ENCODE assay signal across 8 cellular contexts in genomic region chr1:38859561-38860463, GRCh38. TPM values are rescaled to one million over a fixed set of nuclear protein-coding genes. Genes with fewer than 3 reads are reported as not detected.
DNase-seq lines count a peak whose midpoint lies in the region; ATAC-seq and TF ChIP-seq lines count a peak whose summit lies in the region.

A gene with protein sequence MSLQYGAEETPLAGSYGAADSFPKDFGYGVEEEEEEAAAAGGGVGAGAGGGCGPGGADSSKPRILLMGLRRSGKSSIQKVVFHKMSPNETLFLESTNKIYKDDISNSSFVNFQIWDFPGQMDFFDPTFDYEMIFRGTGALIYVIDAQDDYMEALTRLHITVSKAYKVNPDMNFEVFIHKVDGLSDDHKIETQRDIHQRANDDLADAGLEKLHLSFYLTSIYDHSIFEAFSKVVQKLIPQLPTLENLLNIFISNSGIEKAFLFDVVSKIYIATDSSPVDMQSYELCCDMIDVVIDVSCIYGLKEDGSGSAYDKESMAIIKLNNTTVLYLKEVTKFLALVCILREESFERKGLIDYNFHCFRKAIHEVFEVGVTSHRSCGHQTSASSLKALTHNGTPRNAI (minus strand): TSS chr1:38859772. CDS start chr1:38859646, 126 bp downstream.

- TF ChIP-seq CTCF in GM20000 (IDR thresholded peaks at IDR 0.05; ENCODE audit: extremely low read depth, missing control alignments) (no peak), lung (IDR thresholded peaks at IDR 0.05; ENCODE audit: control extremely low read depth, extremely low read depth) (no peak)

- DNase-seq in COLO668 (lab: John Stamatoyannopoulos, UW; ENCODE audit: unreplicated experiment), result peak; percentile 100
- peak; percentile 99 for DNase-seq in GM20000 (ENCODE audit: low spot score)
- peak; percentile 95 for DNase-seq in HT-29 (ENCODE audit: low spot score)
- DNase-seq in NK-92 treated with Interleukin-12 subunit alpha and Interleukin-12 subunit beta, amount 100 ng/mL, for 24 hours (lab: John Stamatoyannopoulos, UW), result peak; percentile 99
- peak; percentile 98 for DNase-seq in activated CD8-positive, alpha-beta memory T cell treated with anti-CD3 and anti-CD28 coated beads for 24 hours
- peak; percentile 99 for DNase-seq in effector CD4-positive, alpha-beta T cell
- DNase-seq in lung (ENCODE audit: low spot score), result peak; percentile 100
- DNase-seq in stimulated activated CD4-positive, alpha-beta T cell treated with anti-CD3 and anti-CD28 coated beads, TNF-alpha, amount 100 ng/mL, for 24 hours (ENCODE audit: low read depth in 3 of 3), result peak; percentile 93 to 99 (median 94)

- no peaks in the 10 kb centered on the region for H3K9me3 ChIP-seq in lung (ENCODE audit: control insufficient read depth in 2 of 2, insufficient read depth in 1 of 2, low read length in 1 of 2)

- peaks cover 6 to 19% of the 10 kb centered on the region in 2 donors for H3K4me1 ChIP-seq in lung (ENCODE audit: control insufficient read depth in 2 of 2, insufficient read depth in 2 of 2, low read length in 2 of 2)

- peaks cover 8 to 10% of the 10 kb centered on the region in 2 donors for H3K36me3 ChIP-seq in lung (ENCODE audit: control insufficient read depth in 2 of 2, insufficient read depth in 2 of 2, low read length in 2 of 2)

- H3K27ac ChIP-seq in lung (ENCODE audit: low read depth in 1 of 2, low read length in 1 of 2), result peak within 1 kb of the TSS; percentile 87 to 93

- peak; percentile 94 for ATAC-seq in lung (ENCODE audit: insufficient read depth, low FRiP score)

- no peaks in the 10 kb centered on the region for H3K27me3 ChIP-seq in lung (ENCODE audit: control insufficient read depth, insufficient read depth)

- 0% methylated on average over 40 to 70 of the region's 70 CpGs for WGBS in lung, 2 donors

- H3K4me3 ChIP-seq in lung, result peak within 1 kb of the TSS; percentile 96

RNA-seq across cellular contexts. Expression of the gene that starts here (rescaled TPM):
- total RNA-seq in HT-29 (2014; rRNA removed; shearing (Covaris generic)), result 2.3 and 4.3 TPM in 2 replicates
- 10 to 100 TPM; 28.1 to 32.1 TPM for total RNA-seq in lung
- polyA plus RNA-seq in lung, result 10 to 100 TPM; 13.0 to 25.8 TPM

Comparison
In these comparisons a context has a peak if more than half of its experiments do, and no peak if none do; other contexts are left out.
1. Peak in every context shown above with its lines: DNase-seq, ATAC-seq, H3K4me3 ChIP-seq and H3K27ac ChIP-seq.